ENCODE assay signal across 8 cellular contexts in genomic region chr1:203663294-203663693, GRCh38. TPM values are rescaled to one million over a fixed set of nuclear protein-coding genes. Genes with fewer than 3 reads are reported as not detected.
DNase-seq lines count a peak whose midpoint lies in the region; ATAC-seq and TF ChIP-seq lines count a peak whose summit lies in the region.

No MANE protein-coding gene starts in this region.

- ATAC-seq in lower lobe of right lung (peak in 1 of 2 donors; percentile 33), HG03025 (IDR thresholded peaks at IDR 0.05; ENCODE audit: low FRiP score, unreplicated experiment) (no peak), HG03095 (IDR thresholded peaks at IDR 0.05; ENCODE audit: unreplicated experiment) (no peak)

- DNase-seq in A172 (ENCODE audit: low spot score) (peak; percentile 99), amniotic epithelial cell (ENCODE audit: low read depth) (peak; percentile 92), lower lobe of right lung (no peak), NCI-H1417 (lab: John Stamatoyannopoulos, UW) (no peak), GM13976 (ENCODE audit: low spot score) (no peak)

- H3K4me1 ChIP-seq in HEK293 (ENCODE audit: control insufficient read depth, insufficient read depth, low read length) (no peaks in the 10 kb centered on the region), lower lobe of right lung (peaks cover 52% of the 10 kb centered on the region)

- H3K4me3 ChIP-seq in HEK293 (ENCODE audit: low read depth, low read length) (no peak overlapping the region), lower lobe of right lung (no peak overlapping the region)

- POLR2A ChIA-PET in HEK293 (lab: Yijun Ruan, JAX): no interaction called here

- intact Hi-C loops in lower lobe of right lung (cut with DNase I): no loop called here

- H3K27ac ChIP-seq in HEK293 (ENCODE audit: extremely low read depth, low read depth, low read length) (no peak overlapping the region), lower lobe of right lung (peak overlapping the region; percentile 24)

- CTCF ChIA-PET in HEK293 (lab: Yijun Ruan, JAX): interaction anchor here (1.0 kb wide), 1 partner anchor 39 kb away, joined by 4 read pairs; no protein-coding TSS in a partner anchor

- no peaks in the 10 kb centered on the region for H3K27me3 ChIP-seq in lower lobe of right lung (ENCODE audit: low read depth)

- H3K36me3 ChIP-seq in HEK293 (ENCODE audit: control insufficient read depth in 2 of 2, insufficient read depth in 1 of 2, low read length in 2 of 2): no peaks in the 10 kb centered on the region
- peaks cover 4% of the 10 kb centered on the region for H3K36me3 ChIP-seq in lower lobe of right lung

- in situ Hi-C loops in GM13976 (cut with MboI; ENCODE audit: low sequenced_read_pairs, unreplicated experiment): no loop called here

- H3K9me3 ChIP-seq in HEK293 (ENCODE audit: control insufficient read depth, insufficient read depth, low read depth, low read length) (no peaks in the 10 kb centered on the region), lower lobe of right lung (no peaks in the 10 kb centered on the region)

- TF ChIP-seq CTCF in HEK293 (tag by site-specific recombination; IDR thresholded peaks at IDR 0.05) (no peak), lower lobe of right lung (IDR thresholded peaks at IDR 0.05) (no peak), GM13976 (IDR thresholded peaks at IDR 0.05; ENCODE audit: borderline replicate concordance, control extremely low read depth, extremely low read depth, insufficient read depth, missing control alignments) (no peak)

TF ChIP-seq in HEK293, 187 proteins besides CTCF, POLR2A, EP300 and RAD21 (continues in another document):
- no peak for TF ChIP-seq ZNF558 (tag by site-specific recombination; IDR thresholded peaks at IDR 0.05)
- no peak for TF ChIP-seq ZNF777 (tag by site-specific recombination; IDR thresholded peaks at IDR 0.05; ENCODE audit: borderline replicate concordance)
- TF ChIP-seq ZNF488 (tag by site-specific recombination; IDR thresholded peaks at IDR 0.05): no peak
- TF ChIP-seq ZSCAN4 (tag by site-specific recombination; IDR thresholded peaks at IDR 0.05): no peak
- TF ChIP-seq, protein P1, sequence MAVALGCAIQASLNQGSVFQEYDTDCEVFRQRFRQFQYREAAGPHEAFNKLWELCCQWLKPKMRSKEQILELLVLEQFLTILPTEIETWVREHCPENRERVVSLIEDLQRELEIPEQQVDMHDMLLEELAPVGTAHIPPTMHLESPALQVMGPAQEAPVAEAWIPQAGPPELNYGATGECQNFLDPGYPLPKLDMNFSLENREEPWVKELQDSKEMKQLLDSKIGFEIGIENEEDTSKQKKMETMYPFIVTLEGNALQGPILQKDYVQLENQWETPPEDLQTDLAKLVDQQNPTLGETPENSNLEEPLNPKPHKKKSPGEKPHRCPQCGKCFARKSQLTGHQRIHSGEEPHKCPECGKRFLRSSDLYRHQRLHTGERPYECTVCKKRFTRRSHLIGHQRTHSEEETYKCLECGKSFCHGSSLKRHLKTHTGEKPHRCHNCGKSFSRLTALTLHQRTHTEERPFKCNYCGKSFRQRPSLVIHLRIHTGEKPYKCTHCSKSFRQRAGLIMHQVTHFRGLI (tag by site-specific recombination; IDR thresholded peaks at IDR 0.05): no peak
- no peak for TF ChIP-seq ZBTB7A (tag by site-specific recombination; IDR thresholded peaks at IDR 0.05; ENCODE audit: low read depth)
- TF ChIP-seq ZSCAN18 (tag by site-specific recombination; IDR thresholded peaks at IDR 0.05): no peak
- TF ChIP-seq ZNF274 (IDR thresholded peaks at IDR 0.05; ENCODE audit: low read length): no peak
- no peak for TF ChIP-seq ZNF274 (tag by site-specific recombination; IDR thresholded peaks at IDR 0.05; ENCODE audit: borderline replicate concordance)
- no peak for TF ChIP-seq MZF1 (tag by site-specific recombination; IDR thresholded peaks at IDR 0.05; ENCODE audit: borderline replicate concordance)
- 0 out of 2 replicates have a peak, but pooled peaks have one; percentile 8 for TF ChIP-seq EGR2 (tag by site-specific recombination; IDR thresholded peaks at IDR 0.05; ENCODE audit: low read depth)
- no peak for TF ChIP-seq ZNF623 (tag by site-specific recombination; IDR thresholded peaks at IDR 0.05)
- no peak for TF ChIP-seq ZNF175 (tag by site-specific recombination; IDR thresholded peaks at IDR 0.05)
- TF ChIP-seq ZNF169 (tag by site-specific recombination; IDR thresholded peaks at IDR 0.05): no peak
- no peak for TF ChIP-seq ZNF544 (tag by site-specific recombination; IDR thresholded peaks at IDR 0.05)
- no peak for TF ChIP-seq ZNF202 (tag by site-specific recombination; IDR thresholded peaks at IDR 0.05; ENCODE audit: borderline replicate concordance)
- TF ChIP-seq, protein P2, sequence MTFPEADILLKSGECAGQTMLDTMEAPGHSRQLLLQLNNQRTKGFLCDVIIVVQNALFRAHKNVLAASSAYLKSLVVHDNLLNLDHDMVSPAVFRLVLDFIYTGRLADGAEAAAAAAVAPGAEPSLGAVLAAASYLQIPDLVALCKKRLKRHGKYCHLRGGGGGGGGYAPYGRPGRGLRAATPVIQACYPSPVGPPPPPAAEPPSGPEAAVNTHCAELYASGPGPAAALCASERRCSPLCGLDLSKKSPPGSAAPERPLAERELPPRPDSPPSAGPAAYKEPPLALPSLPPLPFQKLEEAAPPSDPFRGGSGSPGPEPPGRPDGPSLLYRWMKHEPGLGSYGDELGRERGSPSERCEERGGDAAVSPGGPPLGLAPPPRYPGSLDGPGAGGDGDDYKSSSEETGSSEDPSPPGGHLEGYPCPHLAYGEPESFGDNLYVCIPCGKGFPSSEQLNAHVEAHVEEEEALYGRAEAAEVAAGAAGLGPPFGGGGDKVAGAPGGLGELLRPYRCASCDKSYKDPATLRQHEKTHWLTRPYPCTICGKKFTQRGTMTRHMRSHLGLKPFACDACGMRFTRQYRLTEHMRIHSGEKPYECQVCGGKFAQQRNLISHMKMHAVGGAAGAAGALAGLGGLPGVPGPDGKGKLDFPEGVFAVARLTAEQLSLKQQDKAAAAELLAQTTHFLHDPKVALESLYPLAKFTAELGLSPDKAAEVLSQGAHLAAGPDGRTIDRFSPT (tag by site-specific recombination; IDR thresholded peaks at IDR 0.05): no peak
- no peak for TF ChIP-seq ZNF354C (tag by site-specific recombination; IDR thresholded peaks at IDR 0.05; ENCODE audit: borderline replicate concordance, low read depth)
- no peak for TF ChIP-seq ZNF10 (tag by site-specific recombination; IDR thresholded peaks at IDR 0.05)
- peak; percentile 90 for TF ChIP-seq SP7 (tag by site-specific recombination; IDR thresholded peaks at IDR 0.05)
- no peak for TF ChIP-seq ZNF701 (tag by site-specific recombination; IDR thresholded peaks at IDR 0.05)
- TF ChIP-seq ZNF132 (tag by site-specific recombination; IDR thresholded peaks at IDR 0.05; ENCODE audit: borderline replicate concordance): no peak
- TF ChIP-seq, protein P3, sequence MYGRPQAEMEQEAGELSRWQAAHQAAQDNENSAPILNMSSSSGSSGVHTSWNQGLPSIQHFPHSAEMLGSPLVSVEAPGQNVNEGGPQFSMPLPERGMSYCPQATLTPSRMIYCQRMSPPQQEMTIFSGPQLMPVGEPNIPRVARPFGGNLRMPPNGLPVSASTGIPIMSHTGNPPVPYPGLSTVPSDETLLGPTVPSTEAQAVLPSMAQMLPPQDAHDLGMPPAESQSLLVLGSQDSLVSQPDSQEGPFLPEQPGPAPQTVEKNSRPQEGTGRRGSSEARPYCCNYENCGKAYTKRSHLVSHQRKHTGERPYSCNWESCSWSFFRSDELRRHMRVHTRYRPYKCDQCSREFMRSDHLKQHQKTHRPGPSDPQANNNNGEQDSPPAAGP (tag by site-specific recombination; IDR thresholded peaks at IDR 0.05): 0 out of 2 replicates have a peak, but pooled peaks have one; percentile 37
- no peak for TF ChIP-seq ZSCAN30 (tag by site-specific recombination; IDR thresholded peaks at IDR 0.05)
- TF ChIP-seq ZBTB1 (tag by site-specific recombination; IDR thresholded peaks at IDR 0.05): no peak

RNA-seq across cellular contexts. Expression of gene ATP2B4, which starts 36.7 kb away (rescaled TPM):
- 41.9 and 44.6 TPM in 2 replicates for total RNA-seq in A172 (2014; rRNA removed; shearing (Covaris generic))
- total RNA-seq in lower lobe of right lung: 92.3 TPM

Comparison
In these comparisons a context has a peak if more than half of its experiments do, and no peak if none do; other contexts are left out.
1. DNase-seq: peak in A172 (single experiment) and amniotic epithelial cell (single experiment); none in lower lobe of right lung (single experiment), NCI-H1417 (0 of 3) and GM13976 (single experiment).